9 cellular contexts compared by ENCODE assay signal in genomic region chr1:39959651-39960333, GRCh38. TPM values are rescaled to one million over a fixed set of nuclear protein-coding genes. Genes with fewer than 3 reads are reported as not detected.
DNase-seq lines count a peak whose midpoint lies in the region; ATAC-seq and TF ChIP-seq lines count a peak whose summit lies in the region.
"Had no signal": no experiment of that assay in that cellular context is flagged by ENCODE, and none has a peak within 500 bp of the region (broad histone marks: within the 10 kb centered on the region; RNA-seq: fewer than 3 reads in every experiment).

No MANE protein-coding gene starts in this region.

- intact Hi-C loops in spleen (cut with DNase I; ENCODE audit: low total_unique reads): no loop called here

- H3K4me3 ChIP-seq in spleen (peak overlapping the region in 2 of 8 donors; percentile 4 to 54), WERI-Rb-1 (ENCODE audit: low read depth, low read length) (no peak overlapping the region)
- H3K4me3 ChIP-seq: testis had no signal

- peaks cover 0 to 27% (median 0%) of the 10 kb centered on the region in 7 donors for H3K27me3 ChIP-seq in spleen (replicated peaks in 1 of 7)
- no peaks in the 10 kb centered on the region for H3K27me3 ChIP-seq in WERI-Rb-1 (ENCODE audit: insufficient read depth, low read depth, severe bottlenecking)
- H3K27me3 ChIP-seq: testis had no signal

- H3K4me1 ChIP-seq in spleen: peaks cover 8 to 67% (median 34%) of the 10 kb centered on the region in 6 donors

- TF ChIP-seq CTCF in spleen (IDR thresholded peaks at IDR 0.05 in 8 of 11, conservative IDR thresholded peaks at IDR 0.05 in 3 of 11) (no peak), WERI-Rb-1 (IDR thresholded peaks at IDR 0.05; ENCODE audit: low read depth, low read length) (no peak)

- TF ChIP-seq POLR2A in spleen (IDR thresholded peaks at IDR 0.05): no peak

- ATAC-seq in GM19397 (IDR thresholded peaks at IDR 0.05; ENCODE audit: unreplicated experiment) (no peak), HG03045 (IDR thresholded peaks at IDR 0.05; ENCODE audit: unreplicated experiment) (no peak)

- 53 to 71% (median 61%) methylated on average over 6 to 12 of the region's 12 CpGs for WGBS in spleen, 5 donors

- peak overlapping the region; percentile 13 for H3K27ac ChIP-seq in caudate nucleus (ENCODE audit: low read depth, low read length)
- H3K27ac ChIP-seq in spleen: peak overlapping the region in 7 of 8 donors; percentile 60 to 91 (median 84)
- no peak overlapping the region for H3K27ac ChIP-seq in WERI-Rb-1

- H3K36me3 ChIP-seq in spleen: peaks cover 0 to 10% (median 0%) of the 10 kb centered on the region in 6 donors
- peaks cover 6% of the 10 kb centered on the region; the same call in 1 of the 2 replicates for H3K36me3 ChIP-seq in WERI-Rb-1

- no peaks in the 10 kb centered on the region for H3K9me3 ChIP-seq in spleen
- H3K9me3 ChIP-seq in WERI-Rb-1 (ENCODE audit: severe bottlenecking): no peaks in the 10 kb centered on the region
- H3K9me3 ChIP-seq: testis had no signal

- DNase-seq in NCI-H1105 treated with DMSO at 0.1 percent for 48 hours (lab: John Stamatoyannopoulos, UW) (peak; percentile 45), NCI-H1105 (lab: John Stamatoyannopoulos, UW) (no peak), NCI-H2107 treated with DMSO at 0.1 percent for 48 hours (lab: John Stamatoyannopoulos, UW; ENCODE audit: unreplicated experiment) (peak; percentile 99), caudate nucleus (lab: John Stamatoyannopoulos, UW) (no peak), spleen (no peak), WERI-Rb-1 (no peak)

RNA-seq across cellular contexts. Expression of gene MFSD2A, which starts 4.8 kb away (rescaled TPM):
- 1 to 10 TPM in 6 of 7 donors, under 1 TPM in 1; 0.88 to 7.1 (median 4.2) TPM for total RNA-seq in spleen
- 1 to 10 TPM; 1.8 to 4.1 (median 2.2) TPM for polyA plus RNA-seq in spleen

RNA-seq across cellular contexts. Expression of gene MYCL, which starts 58.1 kb away (rescaled TPM):
- 1 to 10 TPM; 1.0 to 7.3 (median 5.5) TPM for total RNA-seq in spleen
- polyA plus RNA-seq in spleen: 1 to 10 TPM in 2 of 3 donors, under 1 TPM in 1; 0.90 to 1.2 (median 1.2) TPM

Comparison
In these comparisons a context has a peak if more than half of its experiments do, and no peak if none do; other contexts are left out.
1. DNase-seq: peak in NCI-H1105 treated with DMSO at 0.1 percent for 48 hours (single experiment) and NCI-H2107 treated with DMSO at 0.1 percent for 48 hours (single experiment); none in NCI-H1105 (single experiment), caudate nucleus (0 of 61), spleen (single experiment) and WERI-Rb-1 (single experiment).